16 cellular contexts compared by ENCODE assay signal in the genomic region with DNA sequence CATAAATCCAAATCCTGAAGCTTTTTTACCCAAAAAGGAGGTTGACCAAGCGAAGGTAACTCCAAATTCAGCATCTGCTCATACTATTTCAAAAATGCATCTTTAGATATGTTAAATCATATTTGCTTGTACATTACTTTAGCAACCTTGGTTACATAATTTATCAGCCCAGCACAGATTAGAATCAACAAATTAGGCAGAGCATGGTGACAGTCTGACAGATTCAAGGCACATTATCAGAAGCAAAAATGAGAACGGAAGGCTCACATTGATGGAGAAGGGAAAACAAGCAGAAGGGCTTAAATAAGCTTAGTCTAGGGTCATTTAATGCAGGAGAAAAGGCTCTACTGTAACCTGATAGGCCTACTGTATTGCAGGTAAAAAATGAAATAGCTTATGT. TPM values are rescaled to one million over a fixed set of nuclear protein-coding genes. Genes with fewer than 3 reads are reported as not detected.
DNase-seq lines count a peak whose midpoint lies in the region; TF ChIP-seq lines count a peak whose summit lies in the region.
"Had no signal": no experiment of that assay in that cellular context is flagged by ENCODE, and none has a peak within 500 bp of the region (broad histone marks: within the 10 kb centered on the region; RNA-seq: fewer than 3 reads in every experiment).

No MANE protein-coding gene starts in this region.

- H3K4me3 ChIP-seq in dorsolateral prefrontal cortex (peak overlapping the region in 6 of 59 donors; percentile 6 to 94 (median 54)), parathyroid adenoma (ENCODE audit: low read depth, low read length) (no peak overlapping the region), right atrium auricular region (no peak overlapping the region)
- H3K4me3 ChIP-seq: A549, GM23338 had no signal

- H3K9me3 ChIP-seq in parathyroid adenoma (ENCODE audit: control insufficient read depth, low read length) (no peaks in the 10 kb centered on the region), right atrium auricular region (no peaks in the 10 kb centered on the region)
- H3K9me3 ChIP-seq: A549, Caco-2 had no signal

- DNase-seq in NCI-H2171 treated with DMSO at 0.1 percent for 48 hours (lab: John Stamatoyannopoulos, UW) (peak; percentile 11), NCI-H2171 (lab: John Stamatoyannopoulos, UW) (no peak), dorsolateral prefrontal cortex (no peak), right atrium auricular region (ENCODE audit: low spot score) (no peak), NCI-H128 (lab: John Stamatoyannopoulos, UW; ENCODE audit: unreplicated experiment) (no peak), NCI-H2081 (lab: John Stamatoyannopoulos, UW) (no peak)
- DNase-seq: AML-193; Caco-2; CD4-positive, alpha-beta T cell; GDM1; HCEC 1CT had no signal

- no peak overlapping the region for H3K9ac ChIP-seq in parathyroid adenoma

- TF ChIP-seq CTCF in dorsolateral prefrontal cortex (IDR thresholded peaks at IDR 0.05 in 54 of 56, conservative IDR thresholded peaks at IDR 0.05 in 2 of 56; ENCODE audit: low read depth in 1 of 56, partially characterized antibody in 56 of 56) (no peak), parathyroid adenoma (IDR thresholded peaks at IDR 0.05) (no peak), right atrium auricular region (IDR thresholded peaks at IDR 0.05) (no peak)

- intact Hi-C loops in dorsolateral prefrontal cortex (cut with DNase I): loop anchor here (5.0 to 10.0 kb wide), 4 partner anchors 387 to 838 kb away; partner anchors contain the start of gene ABCA5 (in 1 of the 2)

- no peak overlapping the region for H2AFZ ChIP-seq in parathyroid adenoma
- H2AFZ ChIP-seq: GM23338 had no signal

- H3K36me3 ChIP-seq in parathyroid adenoma (ENCODE audit: control insufficient read depth, insufficient read depth, low read length): peaks cover 6% of the 10 kb centered on the region
- H3K36me3 ChIP-seq in right atrium auricular region: no peaks in the 10 kb centered on the region

- H3K27me3 ChIP-seq in dorsolateral prefrontal cortex (no peaks in the 10 kb centered on the region), parathyroid adenoma (ENCODE audit: control insufficient read depth, insufficient read depth, low read length) (no peaks in the 10 kb centered on the region), right atrium auricular region (no peaks in the 10 kb centered on the region)

- H3K4me2 ChIP-seq in parathyroid adenoma (ENCODE audit: low read length): no peak overlapping the region
- H3K4me2 ChIP-seq: A549, GM23338 had no signal

- H3K4me1 ChIP-seq in parathyroid adenoma (peaks cover 18% of the 10 kb centered on the region), right atrium auricular region (peaks cover 0 to 12% of the 10 kb centered on the region in 2 donors)

- H3K27ac ChIP-seq in dorsolateral prefrontal cortex (peak overlapping the region in 47 of 59 donors; percentile 8 to 99 (median 94)), parathyroid adenoma (peak overlapping the region; percentile 99), right atrium auricular region (no peak overlapping the region)
- H3K27ac ChIP-seq: 22Rv1, A549, C4-2B had no signal

- H3K79me2 ChIP-seq in parathyroid adenoma: peaks cover 35% of the 10 kb centered on the region

RNA-seq across cellular contexts. Expression of gene KCNJ2, which starts 3.9 kb away (rescaled TPM):
- total RNA-seq in dorsolateral prefrontal cortex: 10 to 100 TPM in 119 of 120 experiments, 1 to 10 TPM in 1; 7.8 to 66.9 (median 21.8) TPM
- total RNA-seq in right atrium auricular region: 10 to 100 TPM in 1 of 2 donors, 1 to 10 TPM in 1; 7.2 to 10.7 TPM
- total RNA-seq: CD4-positive, alpha-beta T cell had no signal

Comparison
In these comparisons a context has a peak if more than half of its experiments do, and no peak if none do; other contexts are left out.
1. H3K27ac ChIP-seq: peak in dorsolateral prefrontal cortex (47 of 59) and parathyroid adenoma (single experiment); none in right atrium auricular region (0 of 2).